Comparison of ENCODE assay signal across 1 cellular context in genomic region chr19:17390665-17391370, GRCh38.
TF ChIP-seq lines count a peak whose summit lies in the region.

No MANE protein-coding gene starts in this region.

TF ChIP-seq in endothelial cell of umbilical vein, 7 proteins besides CTCF, POLR2A, EP300 and RAD21:
- TF ChIP-seq MAX (IDR thresholded peaks at IDR 0.05; ENCODE audit: insufficient read depth, insufficient read length): no peak
